1 cellular context compared by ENCODE assay signal in the genomic region with DNA sequence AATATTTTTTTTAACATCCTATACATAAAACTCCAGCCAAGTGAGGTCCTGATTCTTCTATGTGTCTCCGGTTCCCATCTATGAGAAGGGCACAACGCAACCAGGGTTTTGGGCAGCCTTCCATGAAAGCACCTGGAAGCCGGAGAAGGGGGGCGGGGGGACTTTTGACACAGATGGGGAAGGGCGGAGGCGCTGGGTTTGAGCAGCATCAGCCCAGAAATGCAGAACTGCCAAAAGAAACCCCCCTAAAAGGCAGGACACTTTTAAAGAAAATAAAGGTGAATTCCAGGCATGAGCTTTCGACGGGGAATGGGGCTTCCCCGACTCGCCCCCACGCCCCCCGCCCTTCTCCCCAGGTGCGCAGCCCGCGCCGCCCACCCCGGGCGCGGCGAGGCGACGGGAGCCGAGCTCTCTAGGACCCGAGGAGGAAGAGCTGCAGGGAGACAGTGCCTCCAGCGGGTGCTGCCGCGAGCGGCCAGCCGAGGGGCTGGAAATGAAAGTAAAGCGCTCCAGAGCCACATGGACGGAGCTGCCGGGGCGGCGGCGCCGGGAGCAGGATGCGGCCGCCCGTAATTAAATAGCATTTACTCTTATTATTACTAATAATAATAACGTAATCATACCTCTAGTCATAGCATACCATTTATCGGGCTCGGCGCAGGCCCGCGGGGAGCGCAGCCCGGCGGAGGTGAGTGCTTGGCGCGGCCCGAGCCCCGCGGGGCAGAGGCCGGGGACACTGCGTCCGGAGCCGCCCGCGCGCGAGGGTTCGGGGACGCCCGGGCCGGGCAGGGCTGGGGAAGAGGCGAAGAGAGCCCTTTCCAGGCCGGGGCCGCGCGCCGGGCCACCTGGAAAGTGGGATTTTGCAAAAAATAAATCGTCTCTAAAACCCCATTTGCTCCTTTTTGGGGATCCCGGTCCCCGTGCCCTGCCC.
TF ChIP-seq lines count a peak whose summit lies in the region.

A gene with protein sequence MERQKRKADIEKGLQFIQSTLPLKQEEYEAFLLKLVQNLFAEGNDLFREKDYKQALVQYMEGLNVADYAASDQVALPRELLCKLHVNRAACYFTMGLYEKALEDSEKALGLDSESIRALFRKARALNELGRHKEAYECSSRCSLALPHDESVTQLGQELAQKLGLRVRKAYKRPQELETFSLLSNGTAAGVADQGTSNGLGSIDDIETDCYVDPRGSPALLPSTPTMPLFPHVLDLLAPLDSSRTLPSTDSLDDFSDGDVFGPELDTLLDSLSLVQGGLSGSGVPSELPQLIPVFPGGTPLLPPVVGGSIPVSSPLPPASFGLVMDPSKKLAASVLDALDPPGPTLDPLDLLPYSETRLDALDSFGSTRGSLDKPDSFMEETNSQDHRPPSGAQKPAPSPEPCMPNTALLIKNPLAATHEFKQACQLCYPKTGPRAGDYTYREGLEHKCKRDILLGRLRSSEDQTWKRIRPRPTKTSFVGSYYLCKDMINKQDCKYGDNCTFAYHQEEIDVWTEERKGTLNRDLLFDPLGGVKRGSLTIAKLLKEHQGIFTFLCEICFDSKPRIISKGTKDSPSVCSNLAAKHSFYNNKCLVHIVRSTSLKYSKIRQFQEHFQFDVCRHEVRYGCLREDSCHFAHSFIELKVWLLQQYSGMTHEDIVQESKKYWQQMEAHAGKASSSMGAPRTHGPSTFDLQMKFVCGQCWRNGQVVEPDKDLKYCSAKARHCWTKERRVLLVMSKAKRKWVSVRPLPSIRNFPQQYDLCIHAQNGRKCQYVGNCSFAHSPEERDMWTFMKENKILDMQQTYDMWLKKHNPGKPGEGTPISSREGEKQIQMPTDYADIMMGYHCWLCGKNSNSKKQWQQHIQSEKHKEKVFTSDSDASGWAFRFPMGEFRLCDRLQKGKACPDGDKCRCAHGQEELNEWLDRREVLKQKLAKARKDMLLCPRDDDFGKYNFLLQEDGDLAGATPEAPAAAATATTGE (plus strand): TSS at position 441 of the 931 bp plus-strand sequence. CDS start 19,136 bp downstream, outside the sequence.

TF ChIP-seq in HEK293, 187 proteins besides CTCF, POLR2A, EP300 and RAD21 (continued from another document and continues in another):
- TF ChIP-seq, protein P1, sequence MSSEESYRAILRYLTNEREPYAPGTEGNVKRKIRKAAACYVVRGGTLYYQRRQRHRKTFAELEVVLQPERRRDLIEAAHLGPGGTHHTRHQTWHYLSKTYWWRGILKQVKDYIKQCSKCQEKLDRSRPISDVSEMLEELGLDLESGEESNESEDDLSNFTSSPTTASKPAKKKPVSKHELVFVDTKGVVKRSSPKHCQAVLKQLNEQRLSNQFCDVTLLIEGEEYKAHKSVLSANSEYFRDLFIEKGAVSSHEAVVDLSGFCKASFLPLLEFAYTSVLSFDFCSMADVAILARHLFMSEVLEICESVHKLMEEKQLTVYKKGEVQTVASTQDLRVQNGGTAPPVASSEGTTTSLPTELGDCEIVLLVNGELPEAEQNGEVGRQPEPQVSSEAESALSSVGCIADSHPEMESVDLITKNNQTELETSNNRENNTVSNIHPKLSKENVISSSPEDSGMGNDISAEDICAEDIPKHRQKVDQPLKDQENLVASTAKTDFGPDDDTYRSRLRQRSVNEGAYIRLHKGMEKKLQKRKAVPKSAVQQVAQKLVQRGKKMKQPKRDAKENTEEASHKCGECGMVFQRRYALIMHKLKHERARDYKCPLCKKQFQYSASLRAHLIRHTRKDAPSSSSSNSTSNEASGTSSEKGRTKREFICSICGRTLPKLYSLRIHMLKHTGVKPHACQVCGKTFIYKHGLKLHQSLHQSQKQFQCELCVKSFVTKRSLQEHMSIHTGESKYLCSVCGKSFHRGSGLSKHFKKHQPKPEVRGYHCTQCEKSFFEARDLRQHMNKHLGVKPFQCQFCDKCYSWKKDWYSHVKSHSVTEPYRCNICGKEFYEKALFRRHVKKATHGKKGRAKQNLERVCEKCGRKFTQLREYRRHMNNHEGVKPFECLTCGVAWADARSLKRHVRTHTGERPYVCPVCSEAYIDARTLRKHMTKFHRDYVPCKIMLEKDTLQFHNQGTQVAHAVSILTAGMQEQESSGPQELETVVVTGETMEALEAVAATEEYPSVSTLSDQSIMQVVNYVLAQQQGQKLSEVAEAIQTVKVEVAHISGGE (tag by site-specific recombination; conservative IDR thresholded peaks at IDR 0.05; ENCODE audit: low read depth): 0 out of 2 replicates have a peak, but pooled peaks have one; percentile 26
- TF ChIP-seq, protein P2, sequence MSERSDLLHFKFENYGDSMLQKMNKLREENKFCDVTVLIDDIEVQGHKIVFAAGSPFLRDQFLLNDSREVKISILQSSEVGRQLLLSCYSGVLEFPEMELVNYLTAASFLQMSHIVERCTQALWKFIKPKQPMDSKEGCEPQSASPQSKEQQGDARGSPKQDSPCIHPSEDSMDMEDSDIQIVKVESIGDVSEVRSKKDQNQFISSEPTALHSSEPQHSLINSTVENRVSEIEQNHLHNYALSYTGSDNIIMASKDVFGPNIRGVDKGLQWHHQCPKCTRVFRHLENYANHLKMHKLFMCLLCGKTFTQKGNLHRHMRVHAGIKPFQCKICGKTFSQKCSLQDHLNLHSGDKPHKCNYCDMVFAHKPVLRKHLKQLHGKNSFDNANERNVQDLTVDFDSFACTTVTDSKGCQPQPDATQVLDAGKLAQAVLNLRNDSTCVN (tag by site-specific recombination; optimal IDR thresholded peaks at IDR 0.05): peak; percentile 76
- TF ChIP-seq, protein P3, sequence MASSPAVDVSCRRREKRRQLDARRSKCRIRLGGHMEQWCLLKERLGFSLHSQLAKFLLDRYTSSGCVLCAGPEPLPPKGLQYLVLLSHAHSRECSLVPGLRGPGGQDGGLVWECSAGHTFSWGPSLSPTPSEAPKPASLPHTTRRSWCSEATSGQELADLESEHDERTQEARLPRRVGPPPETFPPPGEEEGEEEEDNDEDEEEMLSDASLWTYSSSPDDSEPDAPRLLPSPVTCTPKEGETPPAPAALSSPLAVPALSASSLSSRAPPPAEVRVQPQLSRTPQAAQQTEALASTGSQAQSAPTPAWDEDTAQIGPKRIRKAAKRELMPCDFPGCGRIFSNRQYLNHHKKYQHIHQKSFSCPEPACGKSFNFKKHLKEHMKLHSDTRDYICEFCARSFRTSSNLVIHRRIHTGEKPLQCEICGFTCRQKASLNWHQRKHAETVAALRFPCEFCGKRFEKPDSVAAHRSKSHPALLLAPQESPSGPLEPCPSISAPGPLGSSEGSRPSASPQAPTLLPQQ (tag by site-specific recombination; IDR thresholded peaks at IDR 0.05): 0 out of 2 replicates have a peak, but pooled peaks have one; percentile 20
- TF ChIP-seq ZEB2 (tag by site-specific recombination; IDR thresholded peaks at IDR 0.05): peak; percentile 86
- TF ChIP-seq HOXA7 (CRISPR knock-in tag; IDR thresholded peaks at IDR 0.05; ENCODE audit: borderline replicate concordance): no peak
- no peak for TF ChIP-seq ZNF416 (tag by site-specific recombination; IDR thresholded peaks at IDR 0.05)
- peak; percentile 55 for TF ChIP-seq ZNF335 (tag by site-specific recombination; conservative IDR thresholded peaks at IDR 0.05)
- TF ChIP-seq ZNF311 (tag by site-specific recombination; IDR thresholded peaks at IDR 0.05; ENCODE audit: borderline replicate concordance): no peak
- peak; percentile 91 for TF ChIP-seq ZBTB8A (tag by site-specific recombination; IDR thresholded peaks at IDR 0.05)
- peak; percentile 81 for TF ChIP-seq ZNF660 (tag by site-specific recombination; IDR thresholded peaks at IDR 0.05)
- TF ChIP-seq, protein P4, sequence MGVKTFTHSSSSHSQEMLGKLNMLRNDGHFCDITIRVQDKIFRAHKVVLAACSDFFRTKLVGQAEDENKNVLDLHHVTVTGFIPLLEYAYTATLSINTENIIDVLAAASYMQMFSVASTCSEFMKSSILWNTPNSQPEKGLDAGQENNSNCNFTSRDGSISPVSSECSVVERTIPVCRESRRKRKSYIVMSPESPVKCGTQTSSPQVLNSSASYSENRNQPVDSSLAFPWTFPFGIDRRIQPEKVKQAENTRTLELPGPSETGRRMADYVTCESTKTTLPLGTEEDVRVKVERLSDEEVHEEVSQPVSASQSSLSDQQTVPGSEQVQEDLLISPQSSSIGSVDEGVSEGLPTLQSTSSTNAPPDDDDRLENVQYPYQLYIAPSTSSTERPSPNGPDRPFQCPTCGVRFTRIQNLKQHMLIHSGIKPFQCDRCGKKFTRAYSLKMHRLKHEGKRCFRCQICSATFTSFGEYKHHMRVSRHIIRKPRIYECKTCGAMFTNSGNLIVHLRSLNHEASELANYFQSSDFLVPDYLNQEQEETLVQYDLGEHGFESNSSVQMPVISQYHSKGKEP (tag by site-specific recombination; IDR thresholded peaks at IDR 0.05): peak; percentile 54; the same call in 1 of the 2 replicates
- peak; percentile 66 for TF ChIP-seq KLF8 (tag by site-specific recombination; IDR thresholded peaks at IDR 0.05)
- peak; percentile 48; the same call in 1 of the 2 replicates for TF ChIP-seq KLF10 (tag by site-specific recombination; IDR thresholded peaks at IDR 0.05)
- TF ChIP-seq KLF9 (tag by site-specific recombination; IDR thresholded peaks at IDR 0.05; ENCODE audit: low read depth): peak; percentile 85
- no peak for TF ChIP-seq ZBTB1 (tag by site-specific recombination; IDR thresholded peaks at IDR 0.05)
- 0 out of 2 replicates have a peak, but pooled peaks have one; percentile 57 for TF ChIP-seq ZNF610 (tag by site-specific recombination; IDR thresholded peaks at IDR 0.05; ENCODE audit: borderline replicate concordance)
- TF ChIP-seq ZNF544 (tag by site-specific recombination; IDR thresholded peaks at IDR 0.05): no peak
- TF ChIP-seq, protein P5, sequence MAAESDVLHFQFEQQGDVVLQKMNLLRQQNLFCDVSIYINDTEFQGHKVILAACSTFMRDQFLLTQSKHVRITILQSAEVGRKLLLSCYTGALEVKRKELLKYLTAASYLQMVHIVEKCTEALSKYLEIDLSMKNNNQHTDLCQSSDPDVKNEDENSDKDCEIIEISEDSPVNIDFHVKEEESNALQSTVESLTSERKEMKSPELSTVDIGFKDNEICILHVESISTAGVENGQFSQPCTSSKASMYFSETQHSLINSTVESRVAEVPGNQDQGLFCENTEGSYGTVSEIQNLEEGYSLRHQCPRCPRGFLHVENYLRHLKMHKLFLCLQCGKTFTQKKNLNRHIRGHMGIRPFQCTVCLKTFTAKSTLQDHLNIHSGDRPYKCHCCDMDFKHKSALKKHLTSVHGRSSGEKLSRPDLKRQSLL (tag by site-specific recombination; IDR thresholded peaks at IDR 0.05): peak; percentile 60; the same call in 1 of the 2 replicates
- TF ChIP-seq ZFHX2 (tag by site-specific recombination; conservative IDR thresholded peaks at IDR 0.05): peak; percentile 70
- no peak for TF ChIP-seq ZNF785 (tag by site-specific recombination; IDR thresholded peaks at IDR 0.05)
- TF ChIP-seq, protein P6, sequence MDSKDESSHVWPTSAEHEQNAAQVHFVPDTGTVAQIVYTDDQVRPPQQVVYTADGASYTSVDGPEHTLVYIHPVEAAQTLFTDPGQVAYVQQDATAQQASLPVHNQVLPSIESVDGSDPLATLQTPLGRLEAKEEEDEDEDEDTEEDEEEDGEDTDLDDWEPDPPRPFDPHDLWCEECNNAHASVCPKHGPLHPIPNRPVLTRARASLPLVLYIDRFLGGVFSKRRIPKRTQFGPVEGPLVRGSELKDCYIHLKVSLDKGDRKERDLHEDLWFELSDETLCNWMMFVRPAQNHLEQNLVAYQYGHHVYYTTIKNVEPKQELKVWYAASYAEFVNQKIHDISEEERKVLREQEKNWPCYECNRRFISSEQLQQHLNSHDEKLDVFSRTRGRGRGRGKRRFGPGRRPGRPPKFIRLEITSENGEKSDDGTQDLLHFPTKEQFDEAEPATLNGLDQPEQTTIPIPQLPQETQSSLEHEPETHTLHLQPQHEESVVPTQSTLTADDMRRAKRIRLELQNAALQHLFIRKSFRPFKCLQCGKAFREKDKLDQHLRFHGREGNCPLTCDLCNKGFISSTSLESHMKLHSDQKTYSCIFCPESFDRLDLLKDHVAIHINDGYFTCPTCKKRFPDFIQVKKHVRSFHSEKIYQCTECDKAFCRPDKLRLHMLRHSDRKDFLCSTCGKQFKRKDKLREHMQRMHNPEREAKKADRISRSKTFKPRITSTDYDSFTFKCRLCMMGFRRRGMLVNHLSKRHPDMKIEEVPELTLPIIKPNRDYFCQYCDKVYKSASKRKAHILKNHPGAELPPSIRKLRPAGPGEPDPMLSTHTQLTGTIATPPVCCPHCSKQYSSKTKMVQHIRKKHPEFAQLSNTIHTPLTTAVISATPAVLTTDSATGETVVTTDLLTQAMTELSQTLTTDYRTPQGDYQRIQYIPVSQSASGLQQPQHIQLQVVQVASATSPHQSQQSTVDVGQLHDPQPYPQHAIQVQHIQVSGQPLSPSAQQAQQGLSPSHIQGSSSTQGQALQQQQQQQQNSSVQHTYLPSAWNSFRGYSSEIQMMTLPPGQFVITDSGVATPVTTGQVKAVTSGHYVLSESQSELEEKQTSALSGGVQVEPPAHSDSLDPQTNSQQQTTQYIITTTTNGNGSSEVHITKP (tag by site-specific recombination; IDR thresholded peaks at IDR 0.05): peak; percentile 80
- TF ChIP-seq, protein P7, sequence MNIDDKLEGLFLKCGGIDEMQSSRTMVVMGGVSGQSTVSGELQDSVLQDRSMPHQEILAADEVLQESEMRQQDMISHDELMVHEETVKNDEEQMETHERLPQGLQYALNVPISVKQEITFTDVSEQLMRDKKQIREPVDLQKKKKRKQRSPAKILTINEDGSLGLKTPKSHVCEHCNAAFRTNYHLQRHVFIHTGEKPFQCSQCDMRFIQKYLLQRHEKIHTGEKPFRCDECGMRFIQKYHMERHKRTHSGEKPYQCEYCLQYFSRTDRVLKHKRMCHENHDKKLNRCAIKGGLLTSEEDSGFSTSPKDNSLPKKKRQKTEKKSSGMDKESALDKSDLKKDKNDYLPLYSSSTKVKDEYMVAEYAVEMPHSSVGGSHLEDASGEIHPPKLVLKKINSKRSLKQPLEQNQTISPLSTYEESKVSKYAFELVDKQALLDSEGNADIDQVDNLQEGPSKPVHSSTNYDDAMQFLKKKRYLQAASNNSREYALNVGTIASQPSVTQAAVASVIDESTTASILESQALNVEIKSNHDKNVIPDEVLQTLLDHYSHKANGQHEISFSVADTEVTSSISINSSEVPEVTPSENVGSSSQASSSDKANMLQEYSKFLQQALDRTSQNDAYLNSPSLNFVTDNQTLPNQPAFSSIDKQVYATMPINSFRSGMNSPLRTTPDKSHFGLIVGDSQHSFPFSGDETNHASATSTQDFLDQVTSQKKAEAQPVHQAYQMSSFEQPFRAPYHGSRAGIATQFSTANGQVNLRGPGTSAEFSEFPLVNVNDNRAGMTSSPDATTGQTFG (tag by site-specific recombination; IDR thresholded peaks at IDR 0.05; ENCODE audit: borderline replicate concordance): no peak
- TF ChIP-seq, protein P8, sequence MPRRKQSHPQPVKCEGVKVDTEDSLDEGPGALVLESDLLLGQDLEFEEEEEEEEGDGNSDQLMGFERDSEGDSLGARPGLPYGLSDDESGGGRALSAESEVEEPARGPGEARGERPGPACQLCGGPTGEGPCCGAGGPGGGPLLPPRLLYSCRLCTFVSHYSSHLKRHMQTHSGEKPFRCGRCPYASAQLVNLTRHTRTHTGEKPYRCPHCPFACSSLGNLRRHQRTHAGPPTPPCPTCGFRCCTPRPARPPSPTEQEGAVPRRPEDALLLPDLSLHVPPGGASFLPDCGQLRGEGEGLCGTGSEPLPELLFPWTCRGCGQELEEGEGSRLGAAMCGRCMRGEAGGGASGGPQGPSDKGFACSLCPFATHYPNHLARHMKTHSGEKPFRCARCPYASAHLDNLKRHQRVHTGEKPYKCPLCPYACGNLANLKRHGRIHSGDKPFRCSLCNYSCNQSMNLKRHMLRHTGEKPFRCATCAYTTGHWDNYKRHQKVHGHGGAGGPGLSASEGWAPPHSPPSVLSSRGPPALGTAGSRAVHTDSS (tag by site-specific recombination; IDR thresholded peaks at IDR 0.05): peak; percentile 29; the same call in 1 of the 2 replicates
- peak; percentile 80 for TF ChIP-seq GLIS2 (tag by site-specific recombination; IDR thresholded peaks at IDR 0.05)
